ENCODE assay signal across 1 cellular context in the genomic region with DNA sequence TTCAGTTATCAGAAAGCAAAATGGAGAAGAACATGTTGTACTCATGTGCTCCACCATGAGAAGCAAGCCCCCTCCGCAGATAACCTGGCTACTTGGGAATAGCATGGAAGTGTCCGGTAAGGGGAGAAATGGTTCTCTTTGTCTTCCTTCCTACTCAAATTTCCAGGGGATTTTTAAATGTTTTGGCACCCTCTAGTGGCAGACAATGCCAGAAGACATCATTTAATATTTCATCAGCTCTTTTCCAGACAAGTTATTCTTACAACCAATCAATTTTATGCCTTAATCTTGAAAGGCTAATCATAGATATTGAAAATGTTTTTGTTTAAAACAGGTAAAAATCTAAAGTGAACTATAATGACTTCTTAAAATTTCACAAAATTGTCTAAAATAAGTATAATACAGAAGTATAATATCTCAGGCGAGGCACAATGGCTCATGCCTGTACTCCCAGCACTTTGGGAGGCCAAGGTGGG.
TF ChIP-seq lines count a peak whose summit lies in the region.

No MANE protein-coding gene starts in this region.

TF ChIP-seq in SK-N-SH, 30 proteins besides CTCF, POLR2A, EP300 and RAD21 (continued from another document):
- TF ChIP-seq, protein P1, sequence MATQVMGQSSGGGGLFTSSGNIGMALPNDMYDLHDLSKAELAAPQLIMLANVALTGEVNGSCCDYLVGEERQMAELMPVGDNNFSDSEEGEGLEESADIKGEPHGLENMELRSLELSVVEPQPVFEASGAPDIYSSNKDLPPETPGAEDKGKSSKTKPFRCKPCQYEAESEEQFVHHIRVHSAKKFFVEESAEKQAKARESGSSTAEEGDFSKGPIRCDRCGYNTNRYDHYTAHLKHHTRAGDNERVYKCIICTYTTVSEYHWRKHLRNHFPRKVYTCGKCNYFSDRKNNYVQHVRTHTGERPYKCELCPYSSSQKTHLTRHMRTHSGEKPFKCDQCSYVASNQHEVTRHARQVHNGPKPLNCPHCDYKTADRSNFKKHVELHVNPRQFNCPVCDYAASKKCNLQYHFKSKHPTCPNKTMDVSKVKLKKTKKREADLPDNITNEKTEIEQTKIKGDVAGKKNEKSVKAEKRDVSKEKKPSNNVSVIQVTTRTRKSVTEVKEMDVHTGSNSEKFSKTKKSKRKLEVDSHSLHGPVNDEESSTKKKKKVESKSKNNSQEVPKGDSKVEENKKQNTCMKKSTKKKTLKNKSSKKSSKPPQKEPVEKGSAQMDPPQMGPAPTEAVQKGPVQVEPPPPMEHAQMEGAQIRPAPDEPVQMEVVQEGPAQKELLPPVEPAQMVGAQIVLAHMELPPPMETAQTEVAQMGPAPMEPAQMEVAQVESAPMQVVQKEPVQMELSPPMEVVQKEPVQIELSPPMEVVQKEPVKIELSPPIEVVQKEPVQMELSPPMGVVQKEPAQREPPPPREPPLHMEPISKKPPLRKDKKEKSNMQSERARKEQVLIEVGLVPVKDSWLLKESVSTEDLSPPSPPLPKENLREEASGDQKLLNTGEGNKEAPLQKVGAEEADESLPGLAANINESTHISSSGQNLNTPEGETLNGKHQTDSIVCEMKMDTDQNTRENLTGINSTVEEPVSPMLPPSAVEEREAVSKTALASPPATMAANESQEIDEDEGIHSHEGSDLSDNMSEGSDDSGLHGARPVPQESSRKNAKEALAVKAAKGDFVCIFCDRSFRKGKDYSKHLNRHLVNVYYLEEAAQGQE (IDR thresholded peaks at IDR 0.05; ENCODE audit: low read depth, low read length), result no peak
TF ChIP-seq in SK-N-SH: peak in this region for 3.
